9 cellular contexts compared by ENCODE assay signal in genomic region chr5:10351199-10351881, GRCh38. TPM values are rescaled to one million over a fixed set of nuclear protein-coding genes. Genes with fewer than 3 reads are reported as not detected.
A peak's percentile ranks its signal among the peaks of the same experiment; 100 is the strongest.
DNase-seq lines count a peak whose midpoint lies in the region; ATAC-seq, FAIRE-seq and TF ChIP-seq lines count a peak whose summit lies in the region.
"Had no signal": no experiment of that assay in that cellular context is flagged by ENCODE, and none has a peak within 500 bp of the region (broad histone marks: within the 10 kb centered on the region; RNA-seq: fewer than 3 reads in every experiment).

No MANE protein-coding gene starts in this region.

- no peaks in the 10 kb centered on the region for H3K36me3 Mint-ChIP-seq in WTC11

- no peak for TF ChIP-seq CTCF in WTC11 (IDR thresholded peaks at IDR 0.05)

- ATAC-seq in WTC11 = no peak
- ATAC-seq in left ventricle myocardium superior = peak; percentile 63
- ATAC-seq in GM21786 (IDR thresholded peaks at IDR 0.05; ENCODE audit: unreplicated experiment) = no peak
- ATAC-seq in GM21423 (IDR thresholded peaks at IDR 0.05; ENCODE audit: unreplicated experiment) = no peak

- DNase-seq in AG08396 (ENCODE audit: low spot score) = peak; percentile 73
- DNase-seq in H54 (ENCODE audit: insufficient read length, low spot score) = peak; percentile 39
- DNase-seq in WTC11 (ENCODE audit: low spot score) = no peak
- DNase-seq in left ventricle myocardium superior = no peak
- no peak for DNase-seq in germinal center (ENCODE audit: low spot score)
- DNase-seq in T-helper 9 cell = no peak
- DNase-seq: activated CD8-positive, alpha-beta memory T cell treated with anti-CD3 and anti-CD28 coated beads, Interleukin-2, amount 50 U/mL, for 48 hours had no signal

- POLR2A ChIA-PET in WTC11 (lab: Charles Lee) = no interaction called here

- H3K27me3 Mint-ChIP-seq in WTC11 (ENCODE audit: low read depth) = peaks cover 14% of the 10 kb centered on the region

- TF ChIP-seq POLR2A in H54 (IDR thresholded peaks at IDR 0.05; ENCODE audit: low read depth, low read length) = no peak

- CTCF ChIA-PET in WTC11 (lab: Charles Lee) = interaction anchor here (3.4 kb wide), 1 partner anchor 14 kb away, joined by 20 read pairs; no protein-coding TSS in a partner anchor

- H3K9me3 Mint-ChIP-seq in WTC11 = no peaks in the 10 kb centered on the region

- H3K27ac Mint-ChIP-seq in WTC11 = no peak overlapping the region

- intact Hi-C loops in left ventricle myocardium superior (cut with micrococcal nuclease) = no loop called here

- peaks cover 28% of the 10 kb centered on the region for H3K4me1 Mint-ChIP-seq in WTC11

- FAIRE-seq in H54 (lab: Jason Lieb, UNC) = peak; percentile 99

- H3K4me3 Mint-ChIP-seq in WTC11 = peak overlapping the region; percentile 84; the same call in 1 of the 2 replicates

TF ChIP-seq in WTC11, 78 proteins besides CTCF, POLR2A, EP300 and RAD21 (continues in another document):
- TF ChIP-seq PRDM15 (CRISPR knock-in tag; IDR thresholded peaks at IDR 0.05) = no peak
- no peak for TF ChIP-seq ZNF281 (CRISPR knock-in tag; IDR thresholded peaks at IDR 0.05)
- TF ChIP-seq ESRRA (CRISPR knock-in tag; IDR thresholded peaks at IDR 0.05; ENCODE audit: borderline replicate concordance) = no peak
- TF ChIP-seq STAT6 (CRISPR knock-in tag; conservative IDR thresholded peaks at IDR 0.05; ENCODE audit: low read depth) = no peak
- TF ChIP-seq TEAD4 (CRISPR knock-in tag; IDR thresholded peaks at IDR 0.05) = no peak
- no peak for TF ChIP-seq NFE2L1 (CRISPR knock-in tag; IDR thresholded peaks at IDR 0.05)
- TF ChIP-seq, protein P1, sequence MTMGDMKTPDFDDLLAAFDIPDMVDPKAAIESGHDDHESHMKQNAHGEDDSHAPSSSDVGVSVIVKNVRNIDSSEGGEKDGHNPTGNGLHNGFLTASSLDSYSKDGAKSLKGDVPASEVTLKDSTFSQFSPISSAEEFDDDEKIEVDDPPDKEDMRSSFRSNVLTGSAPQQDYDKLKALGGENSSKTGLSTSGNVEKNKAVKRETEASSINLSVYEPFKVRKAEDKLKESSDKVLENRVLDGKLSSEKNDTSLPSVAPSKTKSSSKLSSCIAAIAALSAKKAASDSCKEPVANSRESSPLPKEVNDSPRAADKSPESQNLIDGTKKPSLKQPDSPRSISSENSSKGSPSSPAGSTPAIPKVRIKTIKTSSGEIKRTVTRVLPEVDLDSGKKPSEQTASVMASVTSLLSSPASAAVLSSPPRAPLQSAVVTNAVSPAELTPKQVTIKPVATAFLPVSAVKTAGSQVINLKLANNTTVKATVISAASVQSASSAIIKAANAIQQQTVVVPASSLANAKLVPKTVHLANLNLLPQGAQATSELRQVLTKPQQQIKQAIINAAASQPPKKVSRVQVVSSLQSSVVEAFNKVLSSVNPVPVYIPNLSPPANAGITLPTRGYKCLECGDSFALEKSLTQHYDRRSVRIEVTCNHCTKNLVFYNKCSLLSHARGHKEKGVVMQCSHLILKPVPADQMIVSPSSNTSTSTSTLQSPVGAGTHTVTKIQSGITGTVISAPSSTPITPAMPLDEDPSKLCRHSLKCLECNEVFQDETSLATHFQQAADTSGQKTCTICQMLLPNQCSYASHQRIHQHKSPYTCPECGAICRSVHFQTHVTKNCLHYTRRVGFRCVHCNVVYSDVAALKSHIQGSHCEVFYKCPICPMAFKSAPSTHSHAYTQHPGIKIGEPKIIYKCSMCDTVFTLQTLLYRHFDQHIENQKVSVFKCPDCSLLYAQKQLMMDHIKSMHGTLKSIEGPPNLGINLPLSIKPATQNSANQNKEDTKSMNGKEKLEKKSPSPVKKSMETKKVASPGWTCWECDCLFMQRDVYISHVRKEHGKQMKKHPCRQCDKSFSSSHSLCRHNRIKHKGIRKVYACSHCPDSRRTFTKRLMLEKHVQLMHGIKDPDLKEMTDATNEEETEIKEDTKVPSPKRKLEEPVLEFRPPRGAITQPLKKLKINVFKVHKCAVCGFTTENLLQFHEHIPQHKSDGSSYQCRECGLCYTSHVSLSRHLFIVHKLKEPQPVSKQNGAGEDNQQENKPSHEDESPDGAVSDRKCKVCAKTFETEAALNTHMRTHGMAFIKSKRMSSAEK (CRISPR knock-in tag; IDR thresholded peaks at IDR 0.05; ENCODE audit: borderline replicate concordance) = no peak
- no peak for TF ChIP-seq ZNF232 (CRISPR knock-in tag; IDR thresholded peaks at IDR 0.05)
- TF ChIP-seq MAX (CRISPR knock-in tag; IDR thresholded peaks at IDR 0.05) = no peak
- no peak for TF ChIP-seq ERG (CRISPR knock-in tag; IDR thresholded peaks at IDR 0.05)

RNA-seq across cellular contexts. Expression of gene MARCHF6, which starts 2.2 kb away (rescaled TPM):
- total RNA-seq in WTC11 (2021) (117 to 122 TPM (median 121 TPM) in 3 replicates), left ventricle myocardium superior (165 TPM)

RNA-seq across cellular contexts. Expression of gene CMBL, which starts 43.6 kb away (rescaled TPM):
- total RNA-seq in WTC11 (2021) (26.7 to 34.0 TPM (median 27.7 TPM) in 3 replicates), left ventricle myocardium superior (48.6 TPM)

Comparison
In these comparisons a context has a peak if more than half of its experiments do, and no peak if none do; other contexts are left out.
1. DNase-seq: peak in AG08396 (single experiment) and H54 (single experiment); none in WTC11 (single experiment), left ventricle myocardium superior (single experiment), germinal center (single experiment) and T-helper 9 cell (single experiment).